8 cellular contexts compared by ENCODE assay signal in genomic region chr10:100433253-100434240, GRCh38. TPM values are rescaled to one million over a fixed set of nuclear protein-coding genes. Genes with fewer than 3 reads are reported as not detected.
DNase-seq lines count a peak whose midpoint lies in the region; ATAC-seq and TF ChIP-seq lines count a peak whose summit lies in the region.

No MANE protein-coding gene starts in this region.

- no TSS peak for BruUV-seq in A673 (replicated peaks; lab: Mats Ljungman, UMichigan)

- no peaks in the 10 kb centered on the region for H3K36me3 Mint-ChIP-seq in chondrocyte (ENCODE audit: low read depth)

- DNase-seq in A673 (ENCODE audit: low spot score): peak; percentile 96
- DNase-seq in NCI-H524 treated with DMSO at 0.1 percent for 48 hours (lab: John Stamatoyannopoulos, UW): peak; percentile 33
- peak; percentile 87 for DNase-seq in activated CD4-positive, alpha-beta T cell treated with anti-CD3 and anti-CD28 coated beads for 1 hour
- DNase-seq in chondrocyte (ENCODE audit: low spot score): no peak
- peak; percentile 97 for DNase-seq in left kidney (ENCODE audit: low read depth, low spot score)
- DNase-seq in stimulated activated CD4-positive, alpha-beta T cell treated with anti-CD3 and anti-CD28 coated beads, Interleukin-4, amount 100 ng/mL, for 24 hours: peak; percentile 98

- no peaks in the 10 kb centered on the region for H3K4me1 Mint-ChIP-seq in chondrocyte (ENCODE audit: low read depth)

- peak; percentile 78 for ATAC-seq in GM18868 (IDR thresholded peaks at IDR 0.05; ENCODE audit: unreplicated experiment)
- peak; percentile 54 for ATAC-seq in HG03442 (IDR thresholded peaks at IDR 0.05; ENCODE audit: unreplicated experiment)

- CTCF ChIA-PET in A673 (lab: Charles Lee): interaction anchor here (0.6 to 1.7 kb wide), 4 partner anchors 75 to 93 kb away, joined by 3 to 19 read pairs (median 6); no protein-coding TSS in a partner anchor

- POLR2A ChIA-PET in A673 (lab: Charles Lee; ENCODE audit: low non-redundant PET): interaction anchor here (0.6 kb wide), 1 partner anchor 87 kb away, joined by 7 read pairs; the partner anchor contains the start of gene SCD

- TF ChIP-seq CTCF in A673 (conservative IDR thresholded peaks at IDR 0.05; ENCODE audit: low read depth, low read length): peak; percentile 100
- peak; percentile 100 for TF ChIP-seq CTCF in chondrocyte (IDR thresholded peaks at IDR 0.05)

- H3K27ac ChIP-seq in A673 (ENCODE audit: low read depth, low read length, poor library complexity, severe bottlenecking): no peak overlapping the region

- no peak overlapping the region for H3K4me3 ChIP-seq in A673 (ENCODE audit: low read depth, low read length, poor library complexity, severe bottlenecking)

- H3K27me3 ChIP-seq in A673 (replicated peaks; ENCODE audit: insufficient read depth, low read depth, low read length, poor library complexity): no peaks in the 10 kb centered on the region

- H3K9me3 ChIP-seq in A673 (ENCODE audit: low read depth, low read length, poor library complexity, severe bottlenecking): no peaks in the 10 kb centered on the region

- no peaks in the 10 kb centered on the region for H3K9me3 Mint-ChIP-seq in chondrocyte (ENCODE audit: low read depth)

- intact Hi-C loops in A673 (cut with micrococcal nuclease; ENCODE audit: unreplicated experiment): loop anchor here (1.0 to 10.0 kb wide), 6 partner anchors 75 to 586 kb away; no protein-coding TSS in a partner anchor

- no peak overlapping the region for H3K27ac Mint-ChIP-seq in chondrocyte (ENCODE audit: unreplicated experiment)

- H3K27me3 Mint-ChIP-seq in chondrocyte (ENCODE audit: low read depth): no peaks in the 10 kb centered on the region

- H3K4me1 ChIP-seq in A673 (ENCODE audit: insufficient read depth, low read length, poor library complexity, severe bottlenecking): no peaks in the 10 kb centered on the region

- H3K4me3 Mint-ChIP-seq in chondrocyte (ENCODE audit: unreplicated experiment): no peak overlapping the region

- no peaks in the 10 kb centered on the region for H3K36me3 ChIP-seq in A673 (ENCODE audit: insufficient read depth, low read length, poor library complexity, severe bottlenecking)

RNA-seq across cellular contexts. Expression of gene WNT8B, which starts 29.3 kb away (rescaled TPM):
- total RNA-seq in A673 (2021): not detected in 2 replicates
- total RNA-seq in chondrocyte: not detected in 3 replicates
